Comparison of ENCODE assay signal across 14 cellular contexts in the genomic region with DNA sequence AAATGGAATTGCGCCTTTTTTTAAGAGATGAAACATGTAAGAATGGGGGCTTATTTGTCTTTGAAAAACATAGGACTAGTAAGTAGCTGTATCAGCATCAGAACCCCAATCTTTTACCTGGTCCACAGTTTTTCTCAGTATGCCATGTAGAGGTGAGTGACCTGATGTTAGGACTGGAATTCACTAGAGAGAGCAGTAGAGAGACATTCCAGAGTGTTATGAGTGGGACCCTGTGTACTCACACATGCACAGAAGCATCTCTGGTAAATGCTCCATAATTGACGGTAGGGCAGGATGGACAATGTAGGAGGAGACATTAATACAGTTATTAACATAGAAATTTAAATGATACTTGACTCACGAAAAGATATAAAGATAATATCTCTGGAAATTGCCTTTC. TPM values are rescaled to one million over a fixed set of nuclear protein-coding genes. Genes with fewer than 3 reads are reported as not detected.
DNase-seq lines count a peak whose midpoint lies in the region; ATAC-seq, FAIRE-seq and TF ChIP-seq lines count a peak whose summit lies in the region.
"Had no signal": no experiment of that assay in that cellular context is flagged by ENCODE, and none has a peak within 500 bp of the region (broad histone marks: within the 10 kb centered on the region; RNA-seq: fewer than 3 reads in every experiment).

No MANE protein-coding gene starts in this region.

- no peaks in the 10 kb centered on the region for H3K4me1 ChIP-seq in left lung

- no peaks in the 10 kb centered on the region for H3K36me3 ChIP-seq in left lung
- H3K36me3 ChIP-seq: suprapubic skin had no signal

- peak; percentile 53 for FAIRE-seq in D721Med (lab: Jason Lieb, UNC)

- peak; percentile 36 for ATAC-seq in left lung
- ATAC-seq in GM19351 (IDR thresholded peaks at IDR 0.05; ENCODE audit: unreplicated experiment) = no peak
- no peak for ATAC-seq in HG02798 (IDR thresholded peaks at IDR 0.05; ENCODE audit: poor library complexity, unreplicated experiment)

- peaks cover 21 to 53% of the 10 kb centered on the region in 2 donors for H3K27me3 ChIP-seq in left lung

- H3K4me3 ChIP-seq in left lung = no peak overlapping the region

- intact Hi-C loops in left lung (cut with DNase I) = no loop called here

- no peaks in the 10 kb centered on the region for H3K9me3 ChIP-seq in left lung
- H3K9me3 ChIP-seq: suprapubic skin had no signal

- TF ChIP-seq CTCF in D721Med (IDR thresholded peaks at IDR 0.05; ENCODE audit: insufficient read depth, missing control alignments) (peak; percentile 55), VCaP (conservative IDR thresholded peaks at IDR 0.05) (peak; percentile 64), left lung (IDR thresholded peaks at IDR 0.05) (no peak)

- DNase-seq in D721Med (ENCODE audit: insufficient read length, low spot score) (no peak), NCI-H1694 (lab: John Stamatoyannopoulos, UW) (peak; percentile 71), left lung (no peak), retina (no peak)
- DNase-seq in activated CD4-positive, alpha-beta T cell treated with anti-CD3 and anti-CD28 coated beads for 48 hours = no peak
- DNase-seq: activated B cell treated with CpG ODN at 0.5 μM for 24 hours; CD4-positive, CD25-positive, alpha-beta regulatory T cell; kidney glomerular epithelial cell; posterior cingulate gyrus had no signal

- H3K27ac ChIP-seq in VCaP = no peak overlapping the region
- no peak overlapping the region for H3K27ac ChIP-seq in left lung
- H3K27ac ChIP-seq: HL-60, suprapubic skin had no signal

RNA-seq across cellular contexts. Expression of a gene that starts 1.4 kb away (rescaled TPM):
- total RNA-seq in left lung = 1 to 10 TPM; 1.1 to 2.0 TPM
- total RNA-seq: activated B cell treated with CpG ODN at 0.5 μM for 24 hours; CD4-positive, CD25-positive, alpha-beta regulatory T cell had no signal

Comparison
In these comparisons a context has a peak if more than half of its experiments do, and no peak if none do; other contexts are left out.
1. CTCF ChIP-seq: peak in D721Med (single experiment) and VCaP (single experiment); none in left lung (0 of 2).